Comparison of ENCODE assay signal across 8 cellular contexts in genomic region chr5:132103969-132104391, GRCh38. TPM values are rescaled to one million over a fixed set of nuclear protein-coding genes. Genes with fewer than 3 reads are reported as not detected.
DNase-seq lines count a peak whose midpoint lies in the region; ATAC-seq and TF ChIP-seq lines count a peak whose summit lies in the region.

No MANE protein-coding gene starts in this region.

- H3K36me3 ChIP-seq in GM06990 (ENCODE audit: control insufficient read depth, insufficient read depth, low read length), result no peaks in the 10 kb centered on the region
- no peaks in the 10 kb centered on the region for H3K36me3 ChIP-seq in WERI-Rb-1

- H3K4me3 ChIP-seq in GM06990 (replicated peaks; ENCODE audit: low read depth, low read length), result peak overlapping the region; percentile 8; the same call in 1 of the 2 replicates
- no peak overlapping the region for H3K4me3 ChIP-seq in fibroblast of mammary gland (ENCODE audit: control insufficient read depth, low read depth, low read length)
- no peak overlapping the region for H3K4me3 ChIP-seq in WERI-Rb-1 (ENCODE audit: low read depth, low read length)

- H3K27me3 ChIP-seq in GM06990 (replicated peaks; ENCODE audit: control insufficient read depth, insufficient read depth, low read length) (no peaks in the 10 kb centered on the region), WERI-Rb-1 (ENCODE audit: insufficient read depth, low read depth, severe bottlenecking) (no peaks in the 10 kb centered on the region)

- no peak overlapping the region for H3K27ac ChIP-seq in WERI-Rb-1

- ATAC-seq in GM21528 (IDR thresholded peaks at IDR 0.05; ENCODE audit: low FRiP score, unreplicated experiment), result peak; percentile 22

- no peaks in the 10 kb centered on the region for H3K9me3 ChIP-seq in WERI-Rb-1 (ENCODE audit: severe bottlenecking)

- peak; percentile 59 for DNase-seq in GM06990 (ENCODE audit: extremely low read depth, insufficient read length)
- peak; percentile 52 for DNase-seq in M059J (ENCODE audit: low read depth)
- DNase-seq in fibroblast of mammary gland (ENCODE audit: low read depth), result peak; percentile 25
- no peak for DNase-seq in WERI-Rb-1
- DNase-seq in stimulated activated CD4-positive, alpha-beta T cell treated with anti-CD3 and anti-CD28 coated beads, Interleukin-4, amount 100 ng/mL, for 4 hours, result no peak
- no peak for DNase-seq in amniotic stem cell (lab: John Stamatoyannopoulos, UW)
- no peak for DNase-seq in effector CD8-positive, alpha-beta T cell (lab: John Stamatoyannopoulos, UW)

- TF ChIP-seq CTCF in GM06990 (IDR thresholded peaks at IDR 0.05; ENCODE audit: insufficient read depth, low read length, poor library complexity, severe bottlenecking), result no peak
- TF ChIP-seq CTCF in fibroblast of mammary gland (conservative IDR thresholded peaks at IDR 0.05; ENCODE audit: control insufficient read depth, insufficient read depth, low read depth, low read length), result no peak
- TF ChIP-seq CTCF in WERI-Rb-1 (IDR thresholded peaks at IDR 0.05; ENCODE audit: low read depth, low read length), result no peak

RNA-seq across cellular contexts. Expression of gene CSF2, which starts 30.4 kb away (rescaled TPM):
- total RNA-seq in M059J (2014; rRNA removed; shearing (Covaris generic)), result 6.3 and 16.8 TPM in 2 replicates

RNA-seq across cellular contexts. Expression of gene IL3, which starts 43.5 kb away (rescaled TPM):
- total RNA-seq in M059J (2014; rRNA removed; shearing (Covaris generic)), result not detected in 2 replicates

Comparison
In these comparisons a context has a peak if more than half of its experiments do, and no peak if none do; other contexts are left out.
1. DNase-seq: peak in GM06990 (single experiment), M059J (single experiment) and fibroblast of mammary gland (single experiment); none in WERI-Rb-1 (single experiment), stimulated activated CD4-positive, alpha-beta T cell treated with anti-CD3 and anti-CD28 coated beads, Interleukin-4, amount 100 ng/mL, for 4 hours (0 of 2), amniotic stem cell (single experiment) and effector CD8-positive, alpha-beta T cell (single experiment).